Comparison of ENCODE assay signal across 11 cellular contexts in the genomic region with DNA sequence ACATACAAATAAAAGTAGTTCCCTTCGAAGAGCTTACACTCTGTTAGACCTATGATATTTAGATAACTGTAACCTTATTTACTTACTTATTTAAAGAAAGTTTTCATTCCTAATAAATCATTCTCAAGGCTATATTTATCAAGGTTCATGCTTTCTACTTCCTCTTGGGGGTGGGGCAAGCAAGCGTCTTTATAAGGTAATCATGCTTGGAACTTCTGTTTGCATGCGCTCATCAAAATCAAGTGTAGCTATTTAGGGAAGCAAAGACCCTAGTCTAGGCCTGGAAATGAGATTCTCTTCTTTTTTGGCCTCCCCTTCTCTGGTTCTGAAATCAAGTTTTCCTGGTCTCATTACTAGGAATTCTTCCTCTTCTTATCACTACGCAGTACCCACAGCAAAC. TPM values are rescaled to one million over a fixed set of nuclear protein-coding genes. Genes with fewer than 3 reads are reported as not detected.
DNase-seq lines count a peak whose midpoint lies in the region; ATAC-seq and TF ChIP-seq lines count a peak whose summit lies in the region.
"Had no signal": no experiment of that assay in that cellular context is flagged by ENCODE, and none has a peak within 500 bp of the region (broad histone marks: within the 10 kb centered on the region; RNA-seq: fewer than 3 reads in every experiment).

No MANE protein-coding gene starts in this region.

- H3K79me2 ChIP-seq in parathyroid adenoma: peaks cover 3% of the 10 kb centered on the region

- H3K36me3 ChIP-seq in right atrium auricular region (no peaks in the 10 kb centered on the region), parathyroid adenoma (ENCODE audit: control insufficient read depth, insufficient read depth, low read length) (no peaks in the 10 kb centered on the region)

- H3K27ac ChIP-seq in right atrium auricular region (peak overlapping the region; percentile 79 to 82), parathyroid adenoma (peak overlapping the region; percentile 80)

- H3K27me3 ChIP-seq in right atrium auricular region (no peaks in the 10 kb centered on the region), parathyroid adenoma (ENCODE audit: control insufficient read depth, insufficient read depth, low read length) (no peaks in the 10 kb centered on the region)

- peak overlapping the region; percentile 88 for H3K4me2 ChIP-seq in parathyroid adenoma (ENCODE audit: low read length)

- H3K4me1 ChIP-seq in right atrium auricular region (peaks cover 0 to 21% of the 10 kb centered on the region in 2 donors), parathyroid adenoma (peaks cover 20% of the 10 kb centered on the region)

- ATAC-seq in Right ventricle myocardium superior (ENCODE audit: poor library complexity) (peak; percentile 42), Right ventricle myocardium inferior (no peak)

- H2AFZ ChIP-seq in parathyroid adenoma: peak overlapping the region; percentile 83

- intact Hi-C loops in Right ventricle myocardium superior (cut with DNase I): loop anchor here (5.0 kb wide), 1 partner anchor 68 kb away; no protein-coding TSS in a partner anchor
- intact Hi-C loops in Right ventricle myocardium inferior (cut with DNase I): loop anchor here (2.0 to 5.0 kb wide), 5 partner anchors 47 to 408 kb away; a partner anchor contains a TSS

- DNase-seq in Right ventricle myocardium superior: no peak
- no peak for DNase-seq in Right ventricle myocardium inferior (ENCODE audit: missing footprints)
- no peak for DNase-seq in right atrium auricular region (ENCODE audit: low spot score)
- DNase-seq in NCI-H2107 (lab: John Stamatoyannopoulos, UW): no peak
- DNase-seq in T-helper 1 cell: no peak
- DNase-seq in NCI-H1694 treated with DMSO at 0.1 percent for 48 hours (lab: John Stamatoyannopoulos, UW): no peak
- no peak for DNase-seq in inferior parietal cortex (ENCODE audit: extremely low spot score)
- DNase-seq: activated CD4-positive, alpha-beta T cell treated with anti-CD3 and anti-CD28 coated beads, Interleukin-2, amount 50 U/mL, for 1 hour; activated naive CD4-positive, alpha-beta T cell; SIG-M5 had no signal

- H3K9me3 ChIP-seq in right atrium auricular region (no peaks in the 10 kb centered on the region), parathyroid adenoma (ENCODE audit: control insufficient read depth, low read length) (no peaks in the 10 kb centered on the region)

- H3K4me3 ChIP-seq in right atrium auricular region (peak overlapping the region; percentile 49 to 55), parathyroid adenoma (ENCODE audit: low read depth, low read length) (peak overlapping the region; percentile 43)

- TF ChIP-seq CTCF in right atrium auricular region (IDR thresholded peaks at IDR 0.05) (no peak), parathyroid adenoma (IDR thresholded peaks at IDR 0.05) (no peak)

- peak overlapping the region; percentile 9 for H3K9ac ChIP-seq in parathyroid adenoma

RNA-seq across cellular contexts. Expression of a gene that starts 0.8 kb away (rescaled TPM):
- total RNA-seq in Right ventricle myocardium superior (4.1 TPM), Right ventricle myocardium inferior (4.0 TPM), right atrium auricular region (10 to 100 TPM in 1 of 2 donors, 1 to 10 TPM in 1; 9.9 to 12.4 TPM)
